16 cellular contexts compared by ENCODE assay signal in genomic region chr22:46139895-46140350, GRCh38. TPM values are rescaled to one million over a fixed set of nuclear protein-coding genes. Genes with fewer than 3 reads are reported as not detected.
DNase-seq lines count a peak whose midpoint lies in the region; ATAC-seq and TF ChIP-seq lines count a peak whose summit lies in the region.
"Had no signal": no experiment of that assay in that cellular context is flagged by ENCODE, and none has a peak within 500 bp of the region (broad histone marks: within the 10 kb centered on the region; RNA-seq: fewer than 3 reads in every experiment).

No MANE protein-coding gene starts in this region.

- H3K9ac ChIP-seq in neuronal stem cell (ENCODE audit: low read depth, low read length, poor library complexity) = no peak overlapping the region

- intact Hi-C loops in left ventricle myocardium inferior (cut with micrococcal nuclease) = no loop called here

- TF ChIP-seq CTCF in left ventricle myocardium inferior (IDR thresholded peaks at IDR 0.05; ENCODE audit: borderline replicate concordance) (no peak), thoracic aorta (IDR thresholded peaks at IDR 0.05) (no peak)

- H3K27ac ChIP-seq in angular gyrus (ENCODE audit: low read depth, low read length) (peak overlapping the region; percentile 23), left ventricle myocardium inferior (replicated peaks) (peak overlapping the region; percentile 86), neuronal stem cell (replicated peaks; ENCODE audit: low read length) (no peak overlapping the region), thoracic aorta (peak overlapping the region; percentile 28 to 42)
- H3K27ac ChIP-seq: RWPE1 had no signal

- ATAC-seq in thoracic aorta (ENCODE audit: insufficient number of reproducible peaks, low FRiP score, low read depth) (no peak), GM19397 (IDR thresholded peaks at IDR 0.05; ENCODE audit: unreplicated experiment) (no peak), HG03108 (IDR thresholded peaks at IDR 0.05; ENCODE audit: unreplicated experiment) (no peak)
- ATAC-seq: activated CD8-positive, alpha-beta memory T cell treated with anti-CD3 and anti-CD28 coated beads, Interleukin-2, amount 10 ng/mL, durations not matched to agents 7 days and 5 days; T-cell had no signal

- H2AFZ ChIP-seq in neuronal stem cell (ENCODE audit: low read length) = peak overlapping the region; percentile 75

- H2BK15ac ChIP-seq in neuronal stem cell (ENCODE audit: low read length) = no peak overlapping the region

- no CpG with 5 or more reads among the region's 17 CpGs for WGBS in neuronal stem cell (ENCODE audit: extremely low coverage in 2 of 2, insufficient read length in 2 of 2, insufficient replicate concordance in 1 of 2), 2 donors

- H3K9me3 ChIP-seq in left ventricle myocardium inferior (replicated peaks) (no peaks in the 10 kb centered on the region), neuronal stem cell (replicated peaks in 1 of 2; ENCODE audit: control insufficient read depth in 2 of 2, insufficient read depth in 1 of 2, low read depth in 1 of 2, low read length in 2 of 2) (no peaks in the 10 kb centered on the region), thoracic aorta (no peaks in the 10 kb centered on the region)

- H3K14ac ChIP-seq in neuronal stem cell (ENCODE audit: low read length) = no peak overlapping the region

- no peak overlapping the region for H3K4me2 ChIP-seq in neuronal stem cell (ENCODE audit: insufficient read depth, low read length, poor library complexity, severe bottlenecking)

- H2BK5ac ChIP-seq in neuronal stem cell (ENCODE audit: low read length) = no peak overlapping the region

- H3K18ac ChIP-seq in neuronal stem cell (ENCODE audit: low read length) = peak overlapping the region; percentile 36

- no peaks in the 10 kb centered on the region for H3K36me3 ChIP-seq in left ventricle myocardium inferior
- H3K36me3 ChIP-seq in neuronal stem cell (replicated peaks in 1 of 2; ENCODE audit: control insufficient read depth in 2 of 2, insufficient read depth in 2 of 2, low read length in 2 of 2) = no peaks in the 10 kb centered on the region
- H3K36me3 ChIP-seq in thoracic aorta = no peaks in the 10 kb centered on the region

- no peak overlapping the region for H3K4ac ChIP-seq in neuronal stem cell (ENCODE audit: low read length)

- H3K23ac ChIP-seq in neuronal stem cell (ENCODE audit: low read depth, low read length, poor library complexity) = no peak overlapping the region

- H3K4me3 ChIP-seq in left ventricle myocardium inferior (no peak overlapping the region), neuronal stem cell (ENCODE audit: low read length in 2 of 2) (no peak overlapping the region), thoracic aorta (no peak overlapping the region)

- DNase-seq in left ventricle myocardium inferior = no peak
- DNase-seq in neuronal stem cell (ENCODE audit: low spot score) = no peak
- DNase-seq in thoracic aorta (ENCODE audit: low spot score) = no peak
- no peak for DNase-seq in middle frontal gyrus (ENCODE audit: extremely low spot score, low spot score)
- DNase-seq in foreskin melanocyte = no peak
- DNase-seq: activated CD8-positive, alpha-beta memory T cell treated with anti-CD3 and anti-CD28 coated beads, Interleukin-2, amount 10 ng/mL, durations not matched to agents 7 days and 5 days; activated effector memory CD4-positive, alpha-beta T cell treated with anti-CD3 and anti-CD28 coated beads, Interleukin-2, amount 50 U/mL, for 16 hours; GF-D8; IMR-90; NCI-H2171 treated with DMSO at 0.1 percent for 48 hours; NCI-H82; T-cell had no signal

- H2AK5ac ChIP-seq in neuronal stem cell (ENCODE audit: low read depth, low read length) = no peak overlapping the region

- H3K4me1 ChIP-seq in left ventricle myocardium inferior (peaks cover 20% of the 10 kb centered on the region), neuronal stem cell (ENCODE audit: control insufficient read depth in 2 of 2, insufficient read depth in 1 of 2, low read depth in 1 of 2, low read length in 2 of 2) (peaks cover 0 to 17% of the 10 kb centered on the region in 2 donors), thoracic aorta (ENCODE audit: control insufficient read depth in 1 of 2, low read depth in 2 of 2) (peaks cover 0 to 10% of the 10 kb centered on the region in 2 donors)

- no peak overlapping the region for H4K91ac ChIP-seq in neuronal stem cell (ENCODE audit: low read depth, low read length, poor library complexity)

- H3K27me3 ChIP-seq in left ventricle myocardium inferior (ENCODE audit: low read depth) (no peaks in the 10 kb centered on the region), neuronal stem cell (ENCODE audit: control insufficient read depth in 3 of 3, insufficient read depth in 3 of 3, low read depth in 1 of 3, low read length in 3 of 3) (peaks cover 0 to 23% (median 3%) of the 10 kb centered on the region in 3 experiments), thoracic aorta (replicated peaks; ENCODE audit: insufficient read depth) (no peaks in the 10 kb centered on the region)

- H4K8ac ChIP-seq in neuronal stem cell (ENCODE audit: low read depth, low read length) = no peak overlapping the region

- no peak overlapping the region for H2BK12ac ChIP-seq in neuronal stem cell (ENCODE audit: low read length)

- no peaks in the 10 kb centered on the region for H3K79me1 ChIP-seq in neuronal stem cell (ENCODE audit: low read depth, low read length)

- no peak overlapping the region for H2BK120ac ChIP-seq in neuronal stem cell (ENCODE audit: low read depth, low read length)

RNA-seq across cellular contexts. Expression of gene PPARA, which starts 10.4 kb away (rescaled TPM):
- total RNA-seq in left ventricle myocardium inferior (101 TPM), thoracic aorta (10 to 100 TPM; 21.9 to 67.8 TPM)
- polyA plus RNA-seq in neuronal stem cell (2013, experiment 1 of 2) = 4.4 TPM
- polyA plus RNA-seq in neuronal stem cell (2013, experiment 2 of 2) = 4.3 TPM
